ENCODE assay signal across 8 cellular contexts in the genomic region with DNA sequence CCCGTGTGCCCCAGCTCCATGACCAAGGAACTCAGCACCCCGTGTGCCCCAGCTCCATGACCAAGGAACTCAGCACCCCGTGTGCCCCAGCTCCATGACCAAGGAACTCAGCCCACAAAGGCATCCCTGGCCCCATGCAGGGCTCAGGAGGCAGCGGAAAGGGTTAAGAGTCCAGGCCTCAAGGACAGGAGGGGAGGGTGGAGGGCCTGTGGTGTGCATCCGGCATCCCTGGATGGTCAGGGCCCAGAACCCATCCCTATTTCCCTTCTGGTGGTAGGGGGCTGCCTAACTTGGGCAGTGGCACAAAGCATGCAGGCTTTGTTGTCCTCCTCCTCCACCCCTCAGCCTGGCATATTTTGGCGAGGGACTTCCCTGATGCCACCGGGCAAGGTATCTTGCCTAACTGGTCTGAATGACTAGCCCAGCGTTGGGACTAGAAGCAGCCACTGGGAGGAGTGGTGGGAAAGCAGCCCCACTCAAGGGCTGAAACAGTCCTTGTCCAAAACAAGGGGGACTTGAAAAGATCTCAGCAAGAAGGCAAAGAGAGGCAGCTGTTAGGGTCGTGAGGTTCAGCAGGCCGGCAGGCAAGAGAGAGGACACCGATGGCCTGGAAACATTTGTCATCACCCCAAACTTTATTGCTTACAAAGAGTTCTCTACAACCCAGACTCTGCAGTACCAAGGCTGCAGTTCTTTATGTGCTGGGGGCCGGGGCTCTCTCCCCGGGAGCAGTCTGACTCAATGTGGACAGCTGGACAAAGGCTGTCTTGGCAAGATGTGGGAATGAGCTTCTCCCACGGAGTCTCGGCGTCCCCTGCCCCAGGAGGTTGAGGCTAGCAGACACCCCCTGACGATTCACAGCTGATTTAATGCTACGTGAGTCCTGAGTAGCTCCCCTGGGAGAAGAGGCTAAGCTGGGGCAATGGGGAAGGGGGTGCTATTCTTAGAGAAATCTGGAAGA. TPM values are rescaled to one million over a fixed set of nuclear protein-coding genes. Genes with fewer than 3 reads are reported as not detected.
DNase-seq lines count a peak whose midpoint lies in the region; ATAC-seq and TF ChIP-seq lines count a peak whose summit lies in the region.

No MANE protein-coding gene starts in this region.

- peak; percentile 41 for DNase-seq in DMS53 (lab: John Stamatoyannopoulos, UW)
- DNase-seq in DMS53 treated with DMSO at 0.1 percent for 48 hours (lab: John Stamatoyannopoulos, UW; ENCODE audit: unreplicated experiment), result no peak
- no peak for DNase-seq in ascending aorta (ENCODE audit: low spot score in 2 of 2)
- no peak for DNase-seq in stimulated activated naive CD8-positive, alpha-beta T cell treated with anti-CD3 and anti-CD28 coated beads, Interleukin-15, amount 100 ng/mL, for 72 hours
- no peak for DNase-seq in head of caudate nucleus
- no peak for DNase-seq in epidermal melanocyte (ENCODE audit: insufficient read length, low spot score)

- TF ChIP-seq CTCF in ascending aorta (IDR thresholded peaks at IDR 0.05), result no peak

- H3K27me3 ChIP-seq in ascending aorta, result no peaks in the 10 kb centered on the region
- H3K27me3 ChIP-seq in iPS-15b (ENCODE audit: control insufficient read depth, insufficient read depth, low read length), result peaks cover 12% of the 10 kb centered on the region

- peak overlapping the region; percentile 84 to 88 for H3K4me3 Mint-ChIP-seq in stimulated activated naive CD8-positive, alpha-beta T cell treated with anti-CD3 and anti-CD28 coated beads, Interleukin-15, amount 100 ng/mL, for 72 hours

- peaks cover 21 to 31% of the 10 kb centered on the region in 2 donors for H3K36me3 ChIP-seq in ascending aorta
- H3K36me3 ChIP-seq in iPS-15b (ENCODE audit: control insufficient read depth, insufficient read depth, low read length), result peaks cover 3% of the 10 kb centered on the region

- H3K9me3 ChIP-seq in ascending aorta, result no peaks in the 10 kb centered on the region
- no peaks in the 10 kb centered on the region for H3K9me3 ChIP-seq in iPS-15b (ENCODE audit: control insufficient read depth, insufficient read depth, low read length)

- H3K4me1 ChIP-seq in ascending aorta (peaks cover 0 to 3% of the 10 kb centered on the region in 2 donors), iPS-15b (ENCODE audit: control insufficient read depth, insufficient read depth, low read length) (peaks cover 2% of the 10 kb centered on the region)

- H3K4me3 ChIP-seq in ascending aorta (peak overlapping the region; percentile 81 to 82), iPS-15b (ENCODE audit: low read depth, low read length) (peak overlapping the region; percentile 58)

- H3K27ac Mint-ChIP-seq in stimulated activated naive CD8-positive, alpha-beta T cell treated with anti-CD3 and anti-CD28 coated beads, Interleukin-15, amount 100 ng/mL, for 72 hours, result peak overlapping the region; percentile 83 to 92

- H3K9ac ChIP-seq in iPS-15b (ENCODE audit: low read depth, low read length), result peak overlapping the region; percentile 26

- peaks cover 48% of the 10 kb centered on the region for H3K4me1 Mint-ChIP-seq in stimulated activated naive CD8-positive, alpha-beta T cell treated with anti-CD3 and anti-CD28 coated beads, Interleukin-15, amount 100 ng/mL, for 72 hours

- H3K9me3 Mint-ChIP-seq in stimulated activated naive CD8-positive, alpha-beta T cell treated with anti-CD3 and anti-CD28 coated beads, Interleukin-15, amount 100 ng/mL, for 72 hours, result no peaks in the 10 kb centered on the region

- ATAC-seq in stimulated activated naive CD8-positive, alpha-beta T cell treated with anti-CD3 and anti-CD28 coated beads, Interleukin-15, amount 100 ng/mL, for 72 hours, result no peak
- ATAC-seq in GM18868 (IDR thresholded peaks at IDR 0.05; ENCODE audit: unreplicated experiment), result no peak

- no peaks in the 10 kb centered on the region for H3K27me3 Mint-ChIP-seq in stimulated activated naive CD8-positive, alpha-beta T cell treated with anti-CD3 and anti-CD28 coated beads, Interleukin-15, amount 100 ng/mL, for 72 hours

- no peak overlapping the region for H3K27ac ChIP-seq in ascending aorta

- intact Hi-C loops in ascending aorta (cut with DNase I), result no loop called here
- intact Hi-C loops in head of caudate nucleus (cut with DNase I), result no loop called here

RNA-seq across cellular contexts. Expression of gene SPATA32, which starts 0.9 kb away (rescaled TPM):
- total RNA-seq in ascending aorta, result not detected

RNA-seq across cellular contexts. Expression of gene FMNL1, which starts 41.1 kb away (rescaled TPM):
- total RNA-seq in ascending aorta, result 10.7 TPM

RNA-seq across cellular contexts. Expression of gene MAP3K14, which starts 54.0 kb away (rescaled TPM):
- 7.7 TPM for total RNA-seq in ascending aorta
